In genomic region chr7:70654146-70654545, GRCh38 we compare ENCODE assay signal across 2 cellular contexts.
TF ChIP-seq lines count a peak whose summit lies in the region.

No MANE protein-coding gene starts in this region.

TF ChIP-seq in GM12878, 131 proteins besides CTCF, POLR2A, EP300 and RAD21 (continued from another document):
- peak; percentile 39; the same call in 1 of the 2 replicates for TF ChIP-seq ZBTB40 (IDR thresholded peaks at IDR 0.05; ENCODE audit: borderline replicate concordance)
- TF ChIP-seq TCF12 (IDR thresholded peaks at IDR 0.05; ENCODE audit: low read depth, low read length) = no peak
- TF ChIP-seq PBX3 (IDR thresholded peaks at IDR 0.05; ENCODE audit: insufficient replicate concordance, low read depth, low read length) = no peak

TF ChIP-seq in K562, 482 proteins besides CTCF, POLR2A, EP300 and RAD21 (continued from another document):
- peak; percentile 75 for TF ChIP-seq ZBTB40 (IDR thresholded peaks at IDR 0.05)
- TF ChIP-seq ZBTB40 (CRISPR knock-in tag; IDR thresholded peaks at IDR 0.05) = no peak
